In genomic region chr14:54348001-54348611, GRCh38 we compare ENCODE assay signal across 8 cellular contexts. TPM values are rescaled to one million over a fixed set of nuclear protein-coding genes. Genes with fewer than 3 reads are reported as not detected.
DNase-seq lines count a peak whose midpoint lies in the region; ATAC-seq and TF ChIP-seq lines count a peak whose summit lies in the region.

No MANE protein-coding gene starts in this region.

- no peak overlapping the region for H3K4me2 ChIP-seq in SK-N-SH

- peaks cover 7 to 20% of the 10 kb centered on the region in 2 experiments; a peak in 3 of 4 replicates for H3K4me1 ChIP-seq in SK-N-SH (ENCODE audit: control insufficient read depth in 1 of 2, insufficient read depth in 2 of 2, low read depth in 1 of 2, low read length in 1 of 2)

- no peaks in the 10 kb centered on the region for H3K9me3 ChIP-seq in SK-N-SH

- no peak overlapping the region for H3K27ac ChIP-seq in SK-N-SH (ENCODE audit: low read depth in 2 of 2, low read length in 1 of 2)

- WGBS in SK-N-SH (ENCODE audit: low lambda C conversion rate) = 31% methylated on average over 5 of the region's 5 CpGs

- no peak overlapping the region for H2AFZ ChIP-seq in SK-N-SH (ENCODE audit: low read depth)

- POLR2A ChIA-PET in SK-N-SH (lab: Yijun Ruan, JAX) = interaction anchor here (0.9 kb wide), 1 partner anchor 171 kb away, joined by 3 read pairs; no protein-coding TSS in a partner anchor

- peak; percentile 51 for ATAC-seq in GM18498 (IDR thresholded peaks at IDR 0.05; ENCODE audit: unreplicated experiment)
- ATAC-seq in HG03469 (IDR thresholded peaks at IDR 0.05; ENCODE audit: unreplicated experiment) = no peak
- ATAC-seq in HG02970 (IDR thresholded peaks at IDR 0.05; ENCODE audit: low FRiP score, unreplicated experiment) = no peak

- CTCF ChIA-PET in SK-N-SH (lab: Yijun Ruan, JAX) = interaction anchor here (0.6 to 3.4 kb wide), 84 partner anchors 8 to 1068 kb away, joined by 3 to 70 read pairs (median 4); no protein-coding TSS in a partner anchor

- H3K79me2 ChIP-seq in SK-N-SH (ENCODE audit: insufficient read depth) = no peaks in the 10 kb centered on the region

- H3K9me2 ChIP-seq in SK-N-SH = no peaks in the 10 kb centered on the region

- H3K4me3 ChIP-seq in SK-N-SH (ENCODE audit: low read depth in 2 of 2, low read length in 1 of 2) = no peak overlapping the region; a peak in 1 of 4 replicates
- H3K4me3 ChIP-seq in fibroblast of the aortic adventitia (ENCODE audit: low read depth, low read length) = no peak overlapping the region

- no peaks in the 10 kb centered on the region for H4K20me1 ChIP-seq in SK-N-SH (ENCODE audit: insufficient read depth)

- no peak overlapping the region for H3K9ac ChIP-seq in SK-N-SH

- no peaks in the 10 kb centered on the region for H3K36me3 ChIP-seq in SK-N-SH (replicated peaks in 1 of 2; ENCODE audit: control insufficient read depth in 1 of 2, insufficient read depth in 2 of 2, low read length in 1 of 2)

- DNase-seq in AG20443 (ENCODE audit: low spot score) = peak; percentile 58
- DNase-seq in NAMALWA (ENCODE audit: low spot score) = peak; percentile 56
- peak; percentile 55 for DNase-seq in SK-N-SH
- peak; percentile 66 for DNase-seq in fibroblast of the aortic adventitia (ENCODE audit: low read depth)
- DNase-seq in pons (ENCODE audit: low spot score) = peak; percentile 90

- TF ChIP-seq CTCF in SK-N-SH (IDR thresholded peaks at IDR 0.05) (peak; percentile 85), fibroblast of the aortic adventitia (IDR thresholded peaks at IDR 0.05; ENCODE audit: insufficient read depth, low read length) (peak; percentile 65)

- H3K27me3 ChIP-seq in SK-N-SH (ENCODE audit: insufficient read depth) = no peaks in the 10 kb centered on the region; the same call in 1 of the 2 replicates

- TF ChIP-seq EP300 in SK-N-SH (IDR thresholded peaks at IDR 0.05; ENCODE audit: borderline replicate concordance in 1 of 2, low read depth in 1 of 2, low read length in 1 of 2) = no peak

- TF ChIP-seq RAD21 in SK-N-SH (IDR thresholded peaks at IDR 0.05; ENCODE audit: low read length) = peak; percentile 97

- no peaks in the 10 kb centered on the region for H3F3A ChIP-seq in SK-N-SH (replicated peaks; ENCODE audit: insufficient read depth)

TF ChIP-seq in SK-N-SH, 30 proteins besides CTCF, POLR2A, EP300 and RAD21:
- TF ChIP-seq TEAD4 (IDR thresholded peaks at IDR 0.05; ENCODE audit: borderline replicate concordance, insufficient read depth) (no peak), GATA2 (CRISPR knock-in tag; IDR thresholded peaks at IDR 0.05) (no peak), ZBTB33 (IDR thresholded peaks at IDR 0.05; ENCODE audit: borderline replicate concordance, low read depth) (no peak), NRF1 (IDR thresholded peaks at IDR 0.05; ENCODE audit: low read depth, low read length) (no peak), TAF1 (IDR thresholded peaks at IDR 0.05; ENCODE audit: borderline replicate concordance, low read depth, low read length) (no peak), FOSL2 (IDR thresholded peaks at IDR 0.05; ENCODE audit: borderline replicate concordance, low read depth) (no peak), SIN3A (IDR thresholded peaks at IDR 0.05; ENCODE audit: borderline replicate concordance, low read depth, low read length) (no peak), TCF12 (IDR thresholded peaks at IDR 0.05) (no peak), RFX5 (IDR thresholded peaks at IDR 0.05; ENCODE audit: low read length) (0 out of 2 replicates have a peak, but pooled peaks have one; percentile 26), MEF2A (IDR thresholded peaks at IDR 0.05; ENCODE audit: borderline replicate concordance, low read depth) (no peak), SMC3 (IDR thresholded peaks at IDR 0.05; ENCODE audit: low read depth, low read length) (peak; percentile 76)

RNA-seq across cellular contexts. Expression of gene CDKN3, which starts 48.7 kb away (rescaled TPM):
- polyA plus RNA-seq in SK-N-SH (2012; rRNA removed) = 25.5 and 26.7 TPM in 2 replicates
- polyA plus RNA-seq in SK-N-SH (2012; cell fraction: cytosol; rRNA removed) = 31.7 and 39.2 TPM in 2 replicates
- polyA plus RNA-seq in SK-N-SH (2012; cell fraction: nucleus; rRNA removed) = 3.9 and 5.2 TPM in 2 replicates
- 10.7 and 33.4 TPM in 2 replicates for total RNA-seq in fibroblast of the aortic adventitia (ENCODE audit: low replicate concordance)
